Comparison of ENCODE assay signal across 8 cellular contexts in genomic region chr21:34075099-34075425, GRCh38. TPM values are rescaled to one million over a fixed set of nuclear protein-coding genes. Genes with fewer than 3 reads are reported as not detected.
DNase-seq lines count a peak whose midpoint lies in the region; ATAC-seq and TF ChIP-seq lines count a peak whose summit lies in the region.

No MANE protein-coding gene starts in this region.

- no peak overlapping the region for H3K27ac ChIP-seq in HUES6 (ENCODE audit: low read depth, low read length)

- peaks cover 32% of the 10 kb centered on the region for H3K4me1 ChIP-seq in HUES6 (ENCODE audit: control insufficient read depth, insufficient read depth, low read length)

- H3K27me3 ChIP-seq in HUES6 (ENCODE audit: control insufficient read depth, insufficient read depth, low read length): peaks cover 8% of the 10 kb centered on the region; the same call in 1 of the 2 replicates

- H3K36me3 Mint-ChIP-seq in central memory CD8-positive, alpha-beta T cell (ENCODE audit: insufficient read depth): peaks cover 26% of the 10 kb centered on the region
- H3K36me3 Mint-ChIP-seq in naive B cell: peaks cover 0 to 3% of the 10 kb centered on the region in 2 donors

- no peak for ATAC-seq in central memory CD8-positive, alpha-beta T cell (replicated peaks; ENCODE audit: extremely low read depth, poor library complexity, severe bottlenecking)
- ATAC-seq in naive B cell (ENCODE audit: low read depth in 2 of 2) (no peak), HG03342 (IDR thresholded peaks at IDR 0.05; ENCODE audit: unreplicated experiment) (no peak), HG03196 (IDR thresholded peaks at IDR 0.05; ENCODE audit: unreplicated experiment) (no peak)

- no peaks in the 10 kb centered on the region for H3K9me3 ChIP-seq in HUES6 (ENCODE audit: control insufficient read depth, insufficient read depth, low read depth, low read length)

- peak overlapping the region; percentile 92 for H3K27ac Mint-ChIP-seq in central memory CD8-positive, alpha-beta T cell (ENCODE audit: low read depth)
- peak overlapping the region in 1 of 6 donors; percentile 93 for H3K27ac Mint-ChIP-seq in naive B cell

- peak overlapping the region; percentile 80 for H3K9ac ChIP-seq in HUES6 (ENCODE audit: low read length)

- CTCF ChIA-PET in AG04449 (lab: Yijun Ruan, JAX): interaction anchor here (1.4 to 5.1 kb wide), 9 partner anchors 12 to 276 kb away, joined by 3 to 37 read pairs (median 7); no protein-coding TSS in a partner anchor

- peak overlapping the region; percentile 92 for H3K4me3 Mint-ChIP-seq in central memory CD8-positive, alpha-beta T cell
- peak overlapping the region in 7 of 8 donors; percentile 62 to 93 (median 85) for H3K4me3 Mint-ChIP-seq in naive B cell

- peaks cover 16% of the 10 kb centered on the region for H3K36me3 ChIP-seq in HUES6 (ENCODE audit: control insufficient read depth, insufficient read depth, low read length)

- no peaks in the 10 kb centered on the region for H3K9me3 Mint-ChIP-seq in central memory CD8-positive, alpha-beta T cell
- H3K9me3 Mint-ChIP-seq in naive B cell: no peaks in the 10 kb centered on the region

- DNase-seq in AG04449 (ENCODE audit: low read depth, low spot score) (no peak), naive B cell (no peak), T-helper 9 cell (no peak)
- DNase-seq in central memory CD8-positive, alpha-beta T cell (ENCODE audit: low spot score in 2 of 2): no peak
- DNase-seq in activated CD4-positive, alpha-beta T cell treated with anti-CD3 and anti-CD28 coated beads for 1 hour: no peak

- POLR2A ChIA-PET in AG04449 (lab: Yijun Ruan, JAX): no interaction called here

- no peak for TF ChIP-seq CTCF in AG04449 (IDR thresholded peaks at IDR 0.05; ENCODE audit: insufficient read depth, low read length, missing control alignments)

- H3K27me3 Mint-ChIP-seq in central memory CD8-positive, alpha-beta T cell: no peaks in the 10 kb centered on the region
- H3K27me3 Mint-ChIP-seq in naive B cell: no peaks in the 10 kb centered on the region

- H3K4me1 Mint-ChIP-seq in central memory CD8-positive, alpha-beta T cell: peaks cover 65% of the 10 kb centered on the region
- H3K4me1 Mint-ChIP-seq in naive B cell: peaks cover 38 to 61% (median 50%) of the 10 kb centered on the region in 3 donors

- peak overlapping the region; percentile 85 for H3K4me3 ChIP-seq in AG04449 (ENCODE audit: low read depth, low read length)
- H3K4me3 ChIP-seq in HUES6 (ENCODE audit: low read depth, low read length): peak overlapping the region; percentile 78

RNA-seq across cellular contexts. Expression of gene MRPS6, which starts 1.7 kb away (rescaled TPM):
- 100 to 1,000 TPM in 3 of 6 donors, 10 to 100 TPM in 3; 92.5 to 132 (median 103) TPM for polyA plus RNA-seq in naive B cell (ENCODE audit: low read depth in 6 of 6)

RNA-seq across cellular contexts. Expression of gene SLC5A3, which starts 1.7 kb away (rescaled TPM):
- polyA plus RNA-seq in naive B cell (ENCODE audit: low read depth in 6 of 6): under 1 TPM; 0.06 to 0.92 (median 0.71) TPM
